ENCODE assay signal across 12 cellular contexts in the genomic region with DNA sequence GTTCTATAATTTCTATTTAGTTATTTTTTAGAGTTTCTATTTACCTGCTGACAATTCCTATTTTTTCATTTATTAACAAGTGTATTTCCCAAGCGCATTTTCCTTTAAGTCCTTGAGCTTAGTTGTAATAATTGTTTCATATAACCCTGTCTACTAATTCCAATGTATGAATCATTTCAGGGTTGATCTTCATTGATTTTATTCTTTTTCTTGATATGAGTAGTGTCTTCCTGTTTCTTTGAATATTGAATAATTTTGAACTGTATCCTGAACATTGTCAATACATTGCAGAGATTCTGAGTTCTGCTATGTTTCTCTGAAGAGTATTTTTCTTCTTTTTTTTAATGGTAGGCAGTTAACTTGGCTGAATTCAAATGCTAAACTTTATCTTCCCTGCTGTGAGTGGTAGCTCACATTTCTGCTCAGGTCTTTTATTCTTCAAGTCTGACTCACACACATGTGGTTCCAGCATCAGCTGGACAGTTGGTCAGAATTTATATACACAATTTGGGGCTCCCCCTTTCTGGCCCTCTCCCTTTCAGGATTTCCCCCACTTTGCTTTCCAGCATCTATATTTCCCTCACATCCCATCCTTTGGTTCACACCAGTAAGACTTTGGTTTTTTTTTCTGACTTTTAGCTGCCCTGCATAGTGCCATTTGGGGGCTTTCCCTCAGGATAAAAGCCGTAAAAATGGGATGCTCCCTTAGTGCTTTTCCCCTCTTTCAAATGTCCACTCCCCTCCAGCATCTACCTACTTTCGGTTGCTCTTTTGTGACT. TPM values are rescaled to one million over a fixed set of nuclear protein-coding genes. Genes with fewer than 3 reads are reported as not detected.
DNase-seq lines count a peak whose midpoint lies in the region; ATAC-seq lines count a peak whose summit lies in the region.
"Had no signal": no experiment of that assay in that cellular context is flagged by ENCODE, and none has a peak within 500 bp of the region (broad histone marks: within the 10 kb centered on the region; RNA-seq: fewer than 3 reads in every experiment).

No MANE protein-coding gene starts in this region.

- H3K9me3 Mint-ChIP-seq in activated T-helper 2 cell treated with anti-CD3 and anti-CD28 coated beads, Interferon-gamma antibody, Interleukin-2, Interleukin-4, amounts not matched to agents 10 μg/mL and 5 μg/mL and 100 μg/mL, durations not matched to agents 14 hours and 24 hours and 36 hours, result peaks cover 7% of the 10 kb centered on the region

- no peaks in the 10 kb centered on the region for H3K27me3 Mint-ChIP-seq in activated T-helper 2 cell treated with anti-CD3 and anti-CD28 coated beads, Interferon-gamma antibody, Interleukin-2, Interleukin-4, amounts not matched to agents 10 μg/mL and 5 μg/mL and 100 μg/mL, durations not matched to agents 14 hours and 24 hours and 36 hours (ENCODE audit: low read depth)

- H3K4me3 Mint-ChIP-seq in activated T-helper 2 cell treated with anti-CD3 and anti-CD28 coated beads, Interferon-gamma antibody, Interleukin-2, Interleukin-4, amounts not matched to agents 10 μg/mL and 5 μg/mL and 100 μg/mL, durations not matched to agents 14 hours and 24 hours and 36 hours (ENCODE audit: low read depth), result no peak overlapping the region

- intact Hi-C loops in activated T-helper 2 cell treated with anti-CD3 and anti-CD28 coated beads, Interferon-gamma antibody, Interleukin-2, Interleukin-4, amounts not matched to agents 10 μg/mL and 5 μg/mL and 100 μg/mL, durations not matched to agents 14 hours and 24 hours and 36 hours (cut with micrococcal nuclease), result loop anchor here (1.0 kb wide), 1 partner anchor 9 kb away; no protein-coding TSS in a partner anchor

- H3K4me1 Mint-ChIP-seq in activated T-helper 2 cell treated with anti-CD3 and anti-CD28 coated beads, Interferon-gamma antibody, Interleukin-2, Interleukin-4, amounts not matched to agents 10 μg/mL and 5 μg/mL and 100 μg/mL, durations not matched to agents 14 hours and 24 hours and 36 hours (ENCODE audit: low read depth), result peaks cover 14% of the 10 kb centered on the region

- no peaks in the 10 kb centered on the region for H3K36me3 Mint-ChIP-seq in activated T-helper 2 cell treated with anti-CD3 and anti-CD28 coated beads, Interferon-gamma antibody, Interleukin-2, Interleukin-4, amounts not matched to agents 10 μg/mL and 5 μg/mL and 100 μg/mL, durations not matched to agents 14 hours and 24 hours and 36 hours (ENCODE audit: low read depth)

- DNase-seq in activated T-helper 2 cell treated with anti-CD3 and anti-CD28 coated beads, Interferon-gamma antibody, Interleukin-2, Interleukin-4, amounts not matched to agents 10 μg/mL and 5 μg/mL and 100 μg/mL, durations not matched to agents 14 hours and 24 hours and 36 hours (ENCODE audit: low spot score), result no peak
- DNase-seq in myocyte (ENCODE audit: low read depth), result peak; percentile 55
- DNase-seq in NCI-H1694 (lab: John Stamatoyannopoulos, UW), result no peak
- DNase-seq in GM19240 (ENCODE audit: insufficient read length, low spot score), result no peak
- no peak for DNase-seq in medulla oblongata (ENCODE audit: extremely low spot score)
- DNase-seq in HuH-7 (ENCODE audit: low spot score), result no peak
- DNase-seq: GF-D8; NCI-H446 treated with DMSO at 0.1 percent for 48 hours; SIG-M5; stimulated activated CD4-positive, alpha-beta T cell treated with anti-CD3 and anti-CD28 coated beads, Interleukin-2, amount 100 ng/mL, for 48 hours had no signal

- H3K27ac Mint-ChIP-seq in activated T-helper 2 cell treated with anti-CD3 and anti-CD28 coated beads, Interferon-gamma antibody, Interleukin-2, Interleukin-4, amounts not matched to agents 10 μg/mL and 5 μg/mL and 100 μg/mL, durations not matched to agents 14 hours and 24 hours and 36 hours, result peak overlapping the region; percentile 12

- ATAC-seq in GM19372 (IDR thresholded peaks at IDR 0.05; ENCODE audit: low read depth, unreplicated experiment), result peak; percentile 75
- ATAC-seq in HG03045 (IDR thresholded peaks at IDR 0.05; ENCODE audit: unreplicated experiment), result peak; percentile 52

RNA-seq across cellular contexts. Expression of a gene that starts 54.4 kb away (rescaled TPM):
- 80.5 and 82.0 TPM in 2 replicates for total RNA-seq in activated T-helper 2 cell treated with anti-CD3 and anti-CD28 coated beads, Interferon-gamma antibody, Interleukin-2, Interleukin-4, amounts not matched to agents 10 μg/mL and 5 μg/mL and 100 μg/mL, durations not matched to agents 14 hours and 24 hours and 36 hours
- 60.6 and 64.4 TPM in 2 replicates for total RNA-seq in myocyte
- 63.1 TPM for polyA plus RNA-seq in myocyte (2012)
